In the genomic region with DNA sequence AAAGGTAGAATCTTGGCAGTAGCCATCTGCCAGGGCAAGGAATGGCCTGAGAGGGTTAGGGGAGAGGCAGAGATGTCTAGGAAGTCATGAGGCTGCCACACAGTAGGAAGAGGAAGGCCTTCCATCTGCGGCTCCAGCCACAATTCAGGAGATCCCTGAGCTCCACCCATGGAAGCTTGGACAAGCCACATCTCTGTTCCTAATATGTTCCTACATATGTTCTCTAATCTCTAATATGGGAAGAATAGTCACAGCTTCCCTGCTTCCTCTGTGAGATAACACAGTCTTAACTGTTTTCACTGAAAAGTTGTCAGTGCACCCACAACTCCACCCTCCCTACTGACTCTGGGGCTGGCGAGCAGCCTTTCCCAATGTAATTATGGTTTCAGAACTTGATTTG, we compare ENCODE assay signal across 16 cellular contexts.
"Had no signal": no experiment of that assay in that cellular context is flagged by ENCODE, and none has a peak within 500 bp of the region (broad histone marks: within the 10 kb centered on the region; RNA-seq: fewer than 3 reads in every experiment).

No MANE protein-coding gene starts in this region.

- H3K27me3 Mint-ChIP-seq: activated CD4-positive, alpha-beta T cell treated with anti-CD3 and anti-CD28 coated beads, Interleukin-2, amount 10 ng/mL, durations not matched to agents 24 days and 14 days; activated naive CD4-positive, alpha-beta T cell treated with anti-CD3 and anti-CD28 coated beads, Interleukin-2, amount 10 ng/mL, durations not matched to agents 7 days and 5 days; activated T-helper 17 cell treated with anti-CD3 and anti-CD28 coated beads, Interleukin-2, amount 50 U/mL, for 72 hours; central memory CD8-positive, alpha-beta T cell; T-cell had no signal

- H3K4me1 Mint-ChIP-seq: activated T-helper 17 cell treated with anti-CD3 and anti-CD28 coated beads, Interleukin-2, amount 50 U/mL, for 72 hours had no signal

- H3K27ac ChIP-seq: body of pancreas, pancreas had no signal

- H3K4me3 Mint-ChIP-seq: activated CD4-positive, alpha-beta T cell treated with anti-CD3 and anti-CD28 coated beads, Interleukin-2, amount 10 ng/mL, durations not matched to agents 24 days and 14 days; activated naive CD4-positive, alpha-beta T cell treated with anti-CD3 and anti-CD28 coated beads, Interleukin-2, amount 10 ng/mL, durations not matched to agents 7 days and 5 days; activated T-helper 17 cell treated with anti-CD3 and anti-CD28 coated beads, Interleukin-2, amount 50 U/mL, for 72 hours; central memory CD8-positive, alpha-beta T cell; nephron progenitor cell; T-cell; WTC11 had no signal

- H3K9me3 ChIP-seq: adrenal gland, body of pancreas, pancreas had no signal

- ATAC-seq: activated T-helper 17 cell treated with anti-CD3 and anti-CD28 coated beads, Interleukin-2, amount 50 U/mL, for 72 hours; body of pancreas; left lobe of liver; pancreas; stimulated activated naive CD8-positive, alpha-beta T cell treated with anti-CD3 and anti-CD28 coated beads, Interleukin-15, Interleukin-2, amounts not matched to agents 100 U/mL and 50 U/mL, for 24 hours; T-cell; WTC11 had no signal

- H3K9me3 Mint-ChIP-seq: activated naive CD4-positive, alpha-beta T cell treated with anti-CD3 and anti-CD28 coated beads, Interleukin-2, amount 10 ng/mL, durations not matched to agents 7 days and 5 days; activated T-helper 17 cell treated with anti-CD3 and anti-CD28 coated beads, Interleukin-2, amount 50 U/mL, for 72 hours; central memory CD8-positive, alpha-beta T cell; nephron progenitor cell; T-cell had no signal

- H3K36me3 ChIP-seq: adrenal gland, pancreas had no signal

- H3K27ac Mint-ChIP-seq: activated CD4-positive, alpha-beta T cell treated with anti-CD3 and anti-CD28 coated beads, Interleukin-2, amount 10 ng/mL, durations not matched to agents 24 days and 14 days; activated naive CD4-positive, alpha-beta T cell treated with anti-CD3 and anti-CD28 coated beads, Interleukin-2, amount 10 ng/mL, durations not matched to agents 7 days and 5 days; activated T-helper 17 cell treated with anti-CD3 and anti-CD28 coated beads, Interleukin-2, amount 50 U/mL, for 72 hours; nephron progenitor cell; T-cell; WTC11 had no signal

- H3K4me3 ChIP-seq: adrenal gland, body of pancreas, pancreas had no signal

- H3K36me3 Mint-ChIP-seq: activated naive CD4-positive, alpha-beta T cell treated with anti-CD3 and anti-CD28 coated beads, Interleukin-2, amount 10 ng/mL, durations not matched to agents 7 days and 5 days; T-cell; WTC11 had no signal

- H3K27me3 ChIP-seq: adrenal gland, body of pancreas, pancreas had no signal

- H3K4me1 ChIP-seq: adrenal gland, body of pancreas, pancreas had no signal

- DNase-seq: activated CD4-positive, alpha-beta T cell treated with anti-CD3 and anti-CD28 coated beads, Interleukin-2, amount 10 ng/mL, durations not matched to agents 24 days and 14 days; activated naive CD4-positive, alpha-beta T cell treated with anti-CD3 and anti-CD28 coated beads, Interleukin-2, amount 10 ng/mL, durations not matched to agents 7 days and 5 days; body of pancreas; cortex of kidney; effector CD8-positive, alpha-beta T cell; nephron progenitor cell; pancreas; stimulated activated CD4-positive, alpha-beta T cell treated with anti-CD3 and anti-CD28 coated beads, Interleukin-4, amount 100 ng/mL, for 1 hour; stimulated activated CD8-positive, alpha-beta memory T cell treated with anti-CD3 and anti-CD28 coated beads, Interleukin-4, amount 100 ng/mL, for 48 hours; stimulated activated naive CD8-positive, alpha-beta T cell treated with anti-CD3 and anti-CD28 coated beads, Interleukin-15, Interleukin-2, amounts not matched to agents 100 U/mL and 50 U/mL, for 24 hours; T-cell had no signal
